In genomic region chr16:75943705-75944514, GRCh38 we compare ENCODE assay signal across 21 cellular contexts.
DNase-seq lines count a peak whose midpoint lies in the region; ATAC-seq, FAIRE-seq and TF ChIP-seq lines count a peak whose summit lies in the region.
"Had no signal": no experiment of that assay in that cellular context is flagged by ENCODE, and none has a peak within 500 bp of the region (broad histone marks: within the 10 kb centered on the region; RNA-seq: fewer than 3 reads in every experiment).

No MANE protein-coding gene starts in this region.

- no peak overlapping the region for H2AFZ ChIP-seq in HepG2 (ENCODE audit: low read length)

- DNase-seq in HepG2 (ENCODE audit: low spot score) (peak; percentile 7), right lobe of liver (no peak), NCI-H526 treated with DMSO at 0.1 percent for 48 hours (lab: John Stamatoyannopoulos, UW) (peak; percentile 7), left colon (no peak), stomach (no peak)
- DNase-seq: ACHN, AML-193, COR-L47, DMS79 treated with DMSO at 0.1 percent for 48 hours, KBM-7, NCI-H1436, NCI-H2081, NCI-H345, NCI-H69, PC-3, SW 1271 had no signal

- H3K9ac ChIP-seq in HepG2 (ENCODE audit: insufficient read depth, low read depth, low read length), result no peak overlapping the region

- no peak overlapping the region for H3K4me2 ChIP-seq in HepG2 (ENCODE audit: low read depth, low read length)

- TF ChIP-seq CTCF in HepG2 (CRISPR knock-in tag; IDR thresholded peaks at IDR 0.05) (no peak), right lobe of liver (IDR thresholded peaks at IDR 0.05) (no peak), stomach (IDR thresholded peaks at IDR 0.05) (no peak)

- H3K27ac ChIP-seq in HepG2 (ENCODE audit: extremely low read length, insufficient read depth, low read length) (no peak overlapping the region), right lobe of liver (no peak overlapping the region), stomach (no peak overlapping the region)
- H3K27ac ChIP-seq: HL-60, RWPE1 had no signal

- H3K4me3 ChIP-seq in HepG2 (replicated peaks in 1 of 3; ENCODE audit: insufficient read depth in 1 of 3, low read depth in 2 of 3, low read length in 3 of 3) (no peak overlapping the region), right lobe of liver (no peak overlapping the region), stomach (no peak overlapping the region)
- H3K4me3 ChIP-seq: HAP-1 had no signal

- ATAC-seq in HepG2 (no peak), right lobe of liver (no peak), left colon (peak; percentile 94), HG03108 (IDR thresholded peaks at IDR 0.05; ENCODE audit: unreplicated experiment) (no peak), GM18868 (IDR thresholded peaks at IDR 0.05; ENCODE audit: unreplicated experiment) (no peak)
- ATAC-seq: PC-3 had no signal

- H3K9me3 ChIP-seq in HepG2 (ENCODE audit: low read length), result no peaks in the 10 kb centered on the region
- H3K9me3 ChIP-seq in right lobe of liver, result no peaks in the 10 kb centered on the region
- H3K9me3 ChIP-seq in stomach, result no peaks in the 10 kb centered on the region
- H3K9me3 ChIP-seq: HAP-1 had no signal

- FAIRE-seq in HepG2 (lab: Jason Lieb, UNC), result no peak

- TF ChIP-seq RAD21 in HepG2 (CRISPR knock-in tag; IDR thresholded peaks at IDR 0.05), result no peak

- TF ChIP-seq POLR2A in HepG2 (IDR thresholded peaks at IDR 0.05; ENCODE audit: insufficient read depth in 1 of 2, low read depth in 2 of 2, low read length in 2 of 2), result no peak
- no peak for TF ChIP-seq POLR2A in right lobe of liver (IDR thresholded peaks at IDR 0.05)
- TF ChIP-seq POLR2A in stomach (IDR thresholded peaks at IDR 0.05), result no peak

- H3K79me2 ChIP-seq in HepG2 (ENCODE audit: insufficient read depth, low read length), result no peaks in the 10 kb centered on the region

- POLR2A ChIA-PET in HepG2 (lab: Yijun Ruan, JAX), result no interaction called here

- intact Hi-C loops in HepG2 (cut with micrococcal nuclease; ENCODE audit: unreplicated experiment), result no loop called here
- intact Hi-C loops in right lobe of liver (cut with DNase I), result no loop called here
- intact Hi-C loops in left colon (cut with DNase I, micrococcal nuclease), result no loop called here
- intact Hi-C loops in stomach (cut with DNase I; ENCODE audit: low total_unique reads), result no loop called here

- no peaks in the 10 kb centered on the region; the same call in 1 of the 2 replicates for H4K20me1 ChIP-seq in HepG2 (ENCODE audit: insufficient read depth, low read length)

- H3K36me3 ChIP-seq in HepG2 (replicated peaks in 1 of 2; ENCODE audit: control insufficient read depth in 1 of 2, insufficient read depth in 2 of 2, low read length in 2 of 2) (no peaks in the 10 kb centered on the region), right lobe of liver (no peaks in the 10 kb centered on the region), stomach (no peaks in the 10 kb centered on the region)
- H3K36me3 ChIP-seq: HAP-1 had no signal

- in situ Hi-C loops in HepG2 (cut with HindIII; ENCODE audit: extremely low pct_ligation_motif_present, low pct_unique_long_range_greater_than_20kb), result no loop called here

- WGBS in HepG2 (ENCODE audit: low lambda C conversion rate), result 17% methylated on average over 6 of the region's 6 CpGs
- 26% methylated on average over 6 of the region's 6 CpGs for WGBS in right lobe of liver (ENCODE audit: insufficient coverage, low coverage, low lambda C conversion rate, missing lambda C conversion rate)
- WGBS in stomach, 5 donors, result 22 to 47% (median 36%) methylated on average over 5 to 6 of the region's 6 CpGs

- no TSS peak for BruUV-seq in HepG2 (replicated peaks; lab: Mats Ljungman, UMichigan)

- TF ChIP-seq EP300 in HepG2 (IDR thresholded peaks at IDR 0.05; ENCODE audit: low read depth in 2 of 2, low read length in 2 of 2) (no peak), HepG2 (CRISPR knock-in tag; IDR thresholded peaks at IDR 0.05; ENCODE audit: borderline replicate concordance) (no peak), stomach (IDR thresholded peaks at IDR 0.05) (no peak)

- CTCF ChIA-PET in HepG2 (lab: Yijun Ruan, JAX; ENCODE audit: low intra/inter-chr PET ratio, low total read pairs), result no interaction called here

- H3K4me1 ChIP-seq in HepG2 (ENCODE audit: insufficient read depth, low read length) (peaks cover 6% of the 10 kb centered on the region), right lobe of liver (no peaks in the 10 kb centered on the region), stomach (no peaks in the 10 kb centered on the region)
- H3K4me1 ChIP-seq: HAP-1 had no signal

- no peaks in the 10 kb centered on the region for H3K27me3 ChIP-seq in HepG2 (ENCODE audit: control insufficient read depth in 1 of 2, insufficient read depth in 2 of 2, low read length in 2 of 2)
- no peaks in the 10 kb centered on the region for H3K27me3 ChIP-seq in right lobe of liver
- H3K27me3 ChIP-seq in stomach, result peaks cover 0 to 1% (median 0%) of the 10 kb centered on the region in 3 donors

TF ChIP-seq in HepG2, 621 proteins besides CTCF, POLR2A, EP300 and RAD21:
- TF ChIP-seq SOX13 (IDR thresholded peaks at IDR 0.05), result no peak
- TF ChIP-seq SOX13 (CRISPR knock-in tag; conservative IDR thresholded peaks at IDR 0.05 in 1 of 2, IDR thresholded peaks at IDR 0.05 in 1 of 2), result peak in 1 of 2 experiments; percentile 41; a peak in 1 of 4 replicates
- TF ChIP-seq MYNN (CRISPR knock-in tag; IDR thresholded peaks at IDR 0.05; ENCODE audit: low read depth), result no peak
- peak; percentile 31; the same call in 1 of the 2 replicates for TF ChIP-seq SOX5 (CRISPR knock-in tag; IDR thresholded peaks at IDR 0.05; ENCODE audit: borderline replicate concordance)
- TF ChIP-seq CREB1 (IDR thresholded peaks at IDR 0.05), result peak; percentile 72
- TF ChIP-seq CREB1 (CRISPR knock-in tag; IDR thresholded peaks at IDR 0.05), result peak; percentile 30; the same call in 1 of the 2 replicates
- peak; percentile 76 for TF ChIP-seq ZBTB21 (CRISPR knock-in tag; IDR thresholded peaks at IDR 0.05)

Comparison
In these comparisons a context has a peak if more than half of its experiments do, and no peak if none do; other contexts are left out.
1. DNase-seq: peak in HepG2 (single experiment) and NCI-H526 treated with DMSO at 0.1 percent for 48 hours (single experiment); none in right lobe of liver (0 of 3), left colon (0 of 2) and stomach (single experiment).